8 cellular contexts compared by ENCODE assay signal in genomic region chr2:41698787-41699422, GRCh38.
A peak's percentile ranks its signal among the peaks of the same experiment; 100 is the strongest.
DNase-seq lines count a peak whose midpoint lies in the region; ATAC-seq, FAIRE-seq and TF ChIP-seq lines count a peak whose summit lies in the region.

No MANE protein-coding gene starts in this region.

- H3K27me3 Mint-ChIP-seq in brain = peaks cover 2% of the 10 kb centered on the region
- peaks cover 4% of the 10 kb centered on the region for H3K27me3 Mint-ChIP-seq in activated T-helper 2 cell treated with anti-CD3 and anti-CD28 coated beads, Interferon-gamma antibody, Interleukin-2, Interleukin-4, amounts not matched to agents 10 μg/mL and 5 μg/mL and 100 μg/mL, durations not matched to agents 14 hours and 24 hours and 36 hours (ENCODE audit: low read depth)

- peak overlapping the region in 2 of 5 experiments; percentile 10 to 78 for H3K27ac Mint-ChIP-seq in brain
- no peak overlapping the region for H3K27ac Mint-ChIP-seq in activated T-helper 2 cell treated with anti-CD3 and anti-CD28 coated beads, Interferon-gamma antibody, Interleukin-2, Interleukin-4, amounts not matched to agents 10 μg/mL and 5 μg/mL and 100 μg/mL, durations not matched to agents 14 hours and 24 hours and 36 hours

- FAIRE-seq in HepG2 (lab: Jason Lieb, UNC) = peak; percentile 58

- H3K79me2 ChIP-seq in HepG2 (ENCODE audit: insufficient read depth, low read length) = no peaks in the 10 kb centered on the region

- no peaks in the 10 kb centered on the region for H4K20me1 ChIP-seq in HepG2 (ENCODE audit: insufficient read depth, low read length)

- 22% methylated on average over 16 of the region's 16 CpGs for WGBS in HepG2 (ENCODE audit: low lambda C conversion rate)

- H3K4me1 ChIP-seq in HepG2 (ENCODE audit: insufficient read depth, low read length) (no peaks in the 10 kb centered on the region), upper lobe of right lung (no peaks in the 10 kb centered on the region)

- no peak overlapping the region for H2AFZ ChIP-seq in HepG2 (ENCODE audit: low read length)

- no peaks in the 10 kb centered on the region for H3K9me3 ChIP-seq in HepG2 (ENCODE audit: low read length)
- no peaks in the 10 kb centered on the region for H3K9me3 ChIP-seq in upper lobe of right lung

- no peak overlapping the region for H3K4me3 ChIP-seq in HepG2 (replicated peaks in 1 of 3; ENCODE audit: insufficient read depth in 1 of 3, low read depth in 2 of 3, low read length in 3 of 3)
- H3K4me3 ChIP-seq in upper lobe of right lung = no peak overlapping the region

- no TSS peak for BruUV-seq in HepG2 (replicated peaks; lab: Mats Ljungman, UMichigan)

- ATAC-seq in HepG2 (peak; percentile 93), upper lobe of right lung (peak; percentile 56), HG02970 (IDR thresholded peaks at IDR 0.05; ENCODE audit: low FRiP score, unreplicated experiment) (no peak), GM21717 (IDR thresholded peaks at IDR 0.05; ENCODE audit: unreplicated experiment) (no peak)

- no peaks in the 10 kb centered on the region for H3K9me3 Mint-ChIP-seq in brain
- no peaks in the 10 kb centered on the region for H3K9me3 Mint-ChIP-seq in activated T-helper 2 cell treated with anti-CD3 and anti-CD28 coated beads, Interferon-gamma antibody, Interleukin-2, Interleukin-4, amounts not matched to agents 10 μg/mL and 5 μg/mL and 100 μg/mL, durations not matched to agents 14 hours and 24 hours and 36 hours

- H3K27ac ChIP-seq in HepG2 (ENCODE audit: extremely low read length, insufficient read depth, low read length) (no peak overlapping the region), upper lobe of right lung (no peak overlapping the region)

- peak overlapping the region in 1 of 5 experiments; percentile 34 for H3K4me3 Mint-ChIP-seq in brain
- H3K4me3 Mint-ChIP-seq in activated T-helper 2 cell treated with anti-CD3 and anti-CD28 coated beads, Interferon-gamma antibody, Interleukin-2, Interleukin-4, amounts not matched to agents 10 μg/mL and 5 μg/mL and 100 μg/mL, durations not matched to agents 14 hours and 24 hours and 36 hours (ENCODE audit: low read depth) = no peak overlapping the region

- intact Hi-C loops in HepG2 (cut with micrococcal nuclease; ENCODE audit: unreplicated experiment) = loop anchor here (1.0 to 5.0 kb wide), 3 partner anchors 285 to 1787 kb away; no protein-coding TSS in a partner anchor
- intact Hi-C loops in upper lobe of right lung (cut with DNase I) = no loop called here
- intact Hi-C loops in activated T-helper 2 cell treated with anti-CD3 and anti-CD28 coated beads, Interferon-gamma antibody, Interleukin-2, Interleukin-4, amounts not matched to agents 10 μg/mL and 5 μg/mL and 100 μg/mL, durations not matched to agents 14 hours and 24 hours and 36 hours (cut with micrococcal nuclease) = no loop called here

- TF ChIP-seq RAD21 in HepG2 (CRISPR knock-in tag; IDR thresholded peaks at IDR 0.05) = peak; percentile 62

- no peak overlapping the region for H3K9ac ChIP-seq in HepG2 (ENCODE audit: insufficient read depth, low read depth, low read length)

- DNase-seq in GDM1 (lab: John Stamatoyannopoulos, UW) (peak; percentile 11), KBM-7 (peak; percentile 12), HepG2 (ENCODE audit: low spot score) (no peak), upper lobe of right lung (peak; percentile 63)
- no peak for DNase-seq in activated T-helper 2 cell treated with anti-CD3 and anti-CD28 coated beads, Interferon-gamma antibody, Interleukin-2, Interleukin-4, amounts not matched to agents 10 μg/mL and 5 μg/mL and 100 μg/mL, durations not matched to agents 14 hours and 24 hours and 36 hours (ENCODE audit: low spot score)

- CTCF ChIA-PET in HepG2 (lab: Yijun Ruan, JAX; ENCODE audit: low intra/inter-chr PET ratio, low total read pairs) = interaction anchor here (1.3 to 3.2 kb wide), 2 partner anchors 285 to 1785 kb away, joined by 4 to 12 read pairs; no protein-coding TSS in a partner anchor

- H3K4me2 ChIP-seq in HepG2 (ENCODE audit: low read depth, low read length) = no peak overlapping the region

- POLR2A ChIA-PET in HepG2 (lab: Yijun Ruan, JAX) = no interaction called here

- no peak for TF ChIP-seq EP300 in HepG2 (IDR thresholded peaks at IDR 0.05; ENCODE audit: low read depth in 2 of 2, low read length in 2 of 2)
- no peak for TF ChIP-seq EP300 in HepG2 (CRISPR knock-in tag; IDR thresholded peaks at IDR 0.05; ENCODE audit: borderline replicate concordance)

- TF ChIP-seq CTCF in brain (conservative IDR thresholded peaks at IDR 0.05) (peak; percentile 86 to 98), HepG2 (CRISPR knock-in tag; IDR thresholded peaks at IDR 0.05) (peak; percentile 92), upper lobe of right lung (IDR thresholded peaks at IDR 0.05) (peak; percentile 68)

- peaks cover 35% of the 10 kb centered on the region for H3K4me1 Mint-ChIP-seq in brain
- no peaks in the 10 kb centered on the region for H3K4me1 Mint-ChIP-seq in activated T-helper 2 cell treated with anti-CD3 and anti-CD28 coated beads, Interferon-gamma antibody, Interleukin-2, Interleukin-4, amounts not matched to agents 10 μg/mL and 5 μg/mL and 100 μg/mL, durations not matched to agents 14 hours and 24 hours and 36 hours (ENCODE audit: low read depth)

- no peaks in the 10 kb centered on the region; a peak in 1 of 5 replicates for H3K27me3 ChIP-seq in HepG2 (ENCODE audit: control insufficient read depth in 1 of 2, insufficient read depth in 2 of 2, low read length in 2 of 2)
- peaks cover 4% of the 10 kb centered on the region for H3K27me3 ChIP-seq in upper lobe of right lung

- TF ChIP-seq POLR2A in HepG2 (IDR thresholded peaks at IDR 0.05; ENCODE audit: insufficient read depth in 1 of 2, low read depth in 2 of 2, low read length in 2 of 2) = no peak

- in situ Hi-C loops in KBM-7 (cut with MboI; ENCODE audit: low pct_unique_long_range_greater_than_20kb, low sequenced_read_pairs) = no loop called here
- in situ Hi-C loops in HepG2 (cut with HindIII; ENCODE audit: extremely low pct_ligation_motif_present, low pct_unique_long_range_greater_than_20kb) = loop anchor here (10.0 to 25.0 kb wide), 2 partner anchors 274 to 1787 kb away; no protein-coding TSS in a partner anchor

- H3K36me3 ChIP-seq in HepG2 (replicated peaks in 1 of 2; ENCODE audit: control insufficient read depth in 1 of 2, insufficient read depth in 2 of 2, low read length in 2 of 2) (no peaks in the 10 kb centered on the region), upper lobe of right lung (no peaks in the 10 kb centered on the region)

- no peaks in the 10 kb centered on the region for H3K36me3 Mint-ChIP-seq in brain
- no peaks in the 10 kb centered on the region for H3K36me3 Mint-ChIP-seq in activated T-helper 2 cell treated with anti-CD3 and anti-CD28 coated beads, Interferon-gamma antibody, Interleukin-2, Interleukin-4, amounts not matched to agents 10 μg/mL and 5 μg/mL and 100 μg/mL, durations not matched to agents 14 hours and 24 hours and 36 hours (ENCODE audit: low read depth)

TF ChIP-seq in HepG2, 621 proteins besides CTCF, POLR2A, EP300 and RAD21 (continues in another document):
- no peak for TF ChIP-seq ZMAT5 (CRISPR knock-in tag; IDR thresholded peaks at IDR 0.05; ENCODE audit: borderline replicate concordance, low read depth)
- TF ChIP-seq KMT2B (CRISPR knock-in tag; IDR thresholded peaks at IDR 0.05) = no peak
- no peak for TF ChIP-seq NFKBIZ (CRISPR knock-in tag; IDR thresholded peaks at IDR 0.05)
- TF ChIP-seq IKZF5 (CRISPR knock-in tag; IDR thresholded peaks at IDR 0.05) = no peak
- 0 out of 2 replicates have a peak, but pooled peaks have one; percentile 33 for TF ChIP-seq ZNF605 (CRISPR knock-in tag; IDR thresholded peaks at IDR 0.05)
- TF ChIP-seq NONO (IDR thresholded peaks at IDR 0.05) = no peak
- no peak for TF ChIP-seq NONO (CRISPR knock-in tag; conservative IDR thresholded peaks at IDR 0.05)
- TF ChIP-seq PATZ1 (CRISPR knock-in tag; IDR thresholded peaks at IDR 0.05) = peak; percentile 58
- TF ChIP-seq ZBTB7B (CRISPR knock-in tag; IDR thresholded peaks at IDR 0.05) = 0 out of 2 replicates have a peak, but pooled peaks have one; percentile 36
- no peak for TF ChIP-seq PHF8 (CRISPR knock-in tag; IDR thresholded peaks at IDR 0.05)
- TF ChIP-seq SPEN (CRISPR knock-in tag; IDR thresholded peaks at IDR 0.05; ENCODE audit: low read depth) = no peak
- TF ChIP-seq SALL1 (CRISPR knock-in tag; IDR thresholded peaks at IDR 0.05) = no peak

Comparison
In these comparisons a context has a peak if more than half of its experiments do, and no peak if none do; other contexts are left out.
1. DNase-seq: peak in GDM1 (single experiment), KBM-7 (single experiment) and upper lobe of right lung (single experiment); none in HepG2 (single experiment) and activated T-helper 2 cell treated with anti-CD3 and anti-CD28 coated beads, Interferon-gamma antibody, Interleukin-2, Interleukin-4, amounts not matched to agents 10 μg/mL and 5 μg/mL and 100 μg/mL, durations not matched to agents 14 hours and 24 hours and 36 hours (single experiment).
2. ATAC-seq: peak in HepG2 (single experiment) and upper lobe of right lung (single experiment); none in HG02970 (single experiment) and GM21717 (single experiment).
3. Peak in every context shown above with its lines, with median percentiles within 50 percentile points of each other: CTCF ChIP-seq.